In genomic region chr15:72796210-72796514, GRCh38 we compare ENCODE assay signal across 10 cellular contexts. TPM values are rescaled to one million over a fixed set of nuclear protein-coding genes. Genes with fewer than 3 reads are reported as not detected.
DNase-seq lines count a peak whose midpoint lies in the region; ATAC-seq, FAIRE-seq and TF ChIP-seq lines count a peak whose summit lies in the region.
"Had no signal": no experiment of that assay in that cellular context is flagged by ENCODE, and none has a peak within 500 bp of the region (broad histone marks: within the 10 kb centered on the region; RNA-seq: fewer than 3 reads in every experiment).

No MANE protein-coding gene starts in this region.

- DNase-seq in GM23248: peak; percentile 48
- DNase-seq in Peyer's patch: no peak
- DNase-seq in endothelial cell of umbilical vein (ENCODE audit: low read depth, low spot score): no peak
- DNase-seq in H54 (ENCODE audit: insufficient read length, low spot score): no peak
- DNase-seq: cerebellar nuclear complex had no signal

- WGBS in GM23248 (ENCODE audit: low coverage in 1 of 2, low lambda C conversion rate in 2 of 2, missing lambda C conversion rate in 2 of 2), 2 experiments: 67 to 80% methylated on average over 7 of the region's 7 CpGs

- no peaks in the 10 kb centered on the region for H3K27me3 ChIP-seq in GM23248 (replicated peaks; ENCODE audit: insufficient read depth)
- H3K27me3 ChIP-seq in Peyer's patch: no peaks in the 10 kb centered on the region
- H3K27me3 ChIP-seq in endothelial cell of umbilical vein (ENCODE audit: control insufficient read depth in 2 of 2, insufficient read depth in 2 of 2, low read length in 2 of 2): peaks cover 44 to 47% of the 10 kb centered on the region in 2 experiments
- H3K27me3 ChIP-seq in rectal smooth muscle tissue (ENCODE audit: control insufficient read depth, insufficient read depth, low read length): peaks cover 3% of the 10 kb centered on the region

- H3K36me3 ChIP-seq in GM23248 (ENCODE audit: low read depth) (no peaks in the 10 kb centered on the region), Peyer's patch (no peaks in the 10 kb centered on the region), endothelial cell of umbilical vein (ENCODE audit: control insufficient read depth in 2 of 2, extremely low read depth in 1 of 2, insufficient read depth in 2 of 2, low read length in 2 of 2) (no peaks in the 10 kb centered on the region), rectal smooth muscle tissue (ENCODE audit: control insufficient read depth, insufficient read depth, low read length) (no peaks in the 10 kb centered on the region)
- H3K36me3 ChIP-seq: neutrophil had no signal

- in situ Hi-C loops in GM23248 (cut with MboI): loop anchor here (10.0 to 25.0 kb wide), 2 partner anchors 289 to 466 kb away; no protein-coding TSS in a partner anchor

- FAIRE-seq in endothelial cell of umbilical vein (lab: Jason Lieb, UNC) (no peak), H54 (lab: Jason Lieb, UNC) (no peak)

- H3K4me2 ChIP-seq in GM23248 (ENCODE audit: unreplicated experiment): peak overlapping the region; percentile 69
- H3K4me2 ChIP-seq in endothelial cell of umbilical vein (ENCODE audit: insufficient read depth, low read length): peak overlapping the region; percentile 67

- TF ChIP-seq CTCF in Peyer's patch (IDR thresholded peaks at IDR 0.05) (no peak), endothelial cell of umbilical vein (IDR thresholded peaks at IDR 0.05; ENCODE audit: extremely low read depth in 1 of 2, insufficient read depth in 1 of 2, low read depth in 1 of 2, low read length in 2 of 2) (no peak)

- intact Hi-C loops in endothelial cell of umbilical vein (cut with micrococcal nuclease): loop anchor here (5.0 kb wide), 1 partner anchor 126 kb away; no protein-coding TSS in a partner anchor

- H3K9me2 ChIP-seq in GM23248 (ENCODE audit: insufficient read depth): no peaks in the 10 kb centered on the region

- H3K4me3 ChIP-seq in GM23248 (peak overlapping the region; percentile 73; the same call in 1 of the 2 replicates), Peyer's patch (peak overlapping the region in 3 of 4 donors; percentile 44 to 66 (median 54)), endothelial cell of umbilical vein (replicated peaks in 1 of 3; ENCODE audit: insufficient read depth in 1 of 3, low read depth in 1 of 3, low read length in 3 of 3) (no peak overlapping the region), rectal smooth muscle tissue (ENCODE audit: low read length) (peak overlapping the region; percentile 73)

- no peaks in the 10 kb centered on the region for H3K4me1 ChIP-seq in GM23248 (ENCODE audit: insufficient read depth)
- peaks cover 0 to 12% (median 4%) of the 10 kb centered on the region in 4 donors for H3K4me1 ChIP-seq in Peyer's patch
- peaks cover 6% of the 10 kb centered on the region for H3K4me1 ChIP-seq in endothelial cell of umbilical vein (ENCODE audit: control insufficient read depth, extremely low read depth, insufficient read depth, low read length)
- H3K4me1 ChIP-seq in rectal smooth muscle tissue (ENCODE audit: control insufficient read depth, insufficient read depth, low read length): no peaks in the 10 kb centered on the region

- dilution Hi-C loops in endothelial cell of umbilical vein (cut with MboI; ENCODE audit: extremely low pct_ligation_motif_present, low sequenced_read_pairs): no loop called here

- no peak overlapping the region for H3K27ac ChIP-seq in GM23248
- no peak overlapping the region for H3K27ac ChIP-seq in Peyer's patch
- H3K27ac ChIP-seq in endothelial cell of umbilical vein (ENCODE audit: insufficient read depth, low read depth, low read length): no peak overlapping the region
- H3K27ac ChIP-seq in rectal smooth muscle tissue (ENCODE audit: low read depth, low read length): no peak overlapping the region
- H3K27ac ChIP-seq: neutrophil had no signal

- CTCF ChIA-PET in endothelial cell of umbilical vein (lab: Charles Lee): no interaction called here

- no peaks in the 10 kb centered on the region for H3F3A ChIP-seq in GM23248 (ENCODE audit: insufficient read depth)

- ATAC-seq in GM21576 (IDR thresholded peaks at IDR 0.05; ENCODE audit: unreplicated experiment) (no peak), GM19463 (IDR thresholded peaks at IDR 0.05; ENCODE audit: unreplicated experiment) (no peak), GM19351 (IDR thresholded peaks at IDR 0.05; ENCODE audit: unreplicated experiment) (no peak)

- H4K20me1 ChIP-seq in GM23248 (ENCODE audit: insufficient read depth) (no peaks in the 10 kb centered on the region), endothelial cell of umbilical vein (replicated peaks; ENCODE audit: control insufficient read depth, extremely low read depth, insufficient read depth, low read length) (no peaks in the 10 kb centered on the region)

- no peaks in the 10 kb centered on the region for H3K9me3 ChIP-seq in GM23248 (ENCODE audit: low read depth)
- no peaks in the 10 kb centered on the region for H3K9me3 ChIP-seq in Peyer's patch
- no peaks in the 10 kb centered on the region for H3K9me3 ChIP-seq in endothelial cell of umbilical vein (replicated peaks; ENCODE audit: control insufficient read depth, insufficient read depth, low read length)
- H3K9me3 ChIP-seq: neutrophil had no signal

- no peak overlapping the region for H3K9ac ChIP-seq in GM23248
- H3K9ac ChIP-seq in endothelial cell of umbilical vein (replicated peaks; ENCODE audit: extremely low read depth, insufficient read depth, low read length): no peak overlapping the region
- no peak overlapping the region for H3K9ac ChIP-seq in rectal smooth muscle tissue (ENCODE audit: low read length)

- BruUV-seq in endothelial cell of umbilical vein (replicated peaks; lab: Mats Ljungman, UMichigan): no TSS peak

- POLR2A ChIA-PET in endothelial cell of umbilical vein (lab: Charles Lee): no interaction called here

- H3K9me1 ChIP-seq in endothelial cell of umbilical vein (replicated peaks; ENCODE audit: control insufficient read depth, extremely low read depth, insufficient read depth, low read length): no peaks in the 10 kb centered on the region

- TF ChIP-seq POLR2A in Peyer's patch (IDR thresholded peaks at IDR 0.05) (no peak), endothelial cell of umbilical vein (IDR thresholded peaks at IDR 0.05; ENCODE audit: low read depth, low read length) (no peak), H54 (IDR thresholded peaks at IDR 0.05; ENCODE audit: low read depth, low read length) (no peak)

- no peaks in the 10 kb centered on the region for H3K79me2 ChIP-seq in GM23248 (ENCODE audit: insufficient read depth)
- H3K79me2 ChIP-seq in endothelial cell of umbilical vein (ENCODE audit: control insufficient read depth, insufficient read depth, low read length): no peaks in the 10 kb centered on the region

- H2AFZ ChIP-seq in GM23248 (peak overlapping the region; percentile 81), endothelial cell of umbilical vein (ENCODE audit: low read depth, low read length) (no peak overlapping the region)

TF ChIP-seq in endothelial cell of umbilical vein, 7 proteins besides CTCF, POLR2A, EP300 and RAD21:
- TF ChIP-seq GATA2 (IDR thresholded peaks at IDR 0.05; ENCODE audit: insufficient read depth, insufficient read length, low read depth, low read length) (no peak), EZH2 (IDR thresholded peaks at IDR 0.05; ENCODE audit: borderline replicate concordance, low read depth, low read length, severe bottlenecking) (no peak), JUN (IDR thresholded peaks at IDR 0.05; ENCODE audit: borderline replicate concordance, insufficient read depth, insufficient read length, low read depth) (no peak), MYC (IDR thresholded peaks at IDR 0.05; ENCODE audit: low read depth, low read length) (no peak)

RNA-seq across cellular contexts. Expression of gene ADPGK, which starts 12.6 kb away (rescaled TPM):
- 66.6 and 86.2 TPM in 2 replicates for total RNA-seq in GM23248 (2014; rRNA removed; shearing (Covaris generic))
- 47.1 and 50.5 TPM in 2 replicates for polyA plus RNA-seq in GM23248 (2016; fragmentation: Nextera tagmentation; extraction: Ambion mirVana)
- total RNA-seq in Peyer's patch: 10 to 100 TPM; 53.2 to 94.1 (median 69.7) TPM
- 51.0 and 51.7 TPM in 2 replicates for total RNA-seq in endothelial cell of umbilical vein
- polyA plus RNA-seq in endothelial cell of umbilical vein: 55.5 and 57.1 TPM in 2 replicates
- 52.1 and 53.9 TPM in 2 replicates for polyA plus RNA-seq in endothelial cell of umbilical vein (2011; cell fraction: cytosol; rRNA removed)
- polyA plus RNA-seq in endothelial cell of umbilical vein (2011; cell fraction: nucleus; rRNA removed): 101 TPM in 2 replicates
- polyA plus RNA-seq in endothelial cell of umbilical vein (2012): 35.0 and 45.7 TPM in 2 replicates
- 63.1 and 81.1 TPM in 2 replicates for polyA minus RNA-seq in endothelial cell of umbilical vein
- polyA minus RNA-seq in endothelial cell of umbilical vein (2011; cell fraction: cytosol; rRNA and poly(A)+ RNA removed): 29.1 TPM
- polyA minus RNA-seq in endothelial cell of umbilical vein (2011; cell fraction: nucleus; rRNA and poly(A)+ RNA removed): 46.4 and 60.8 TPM in 2 replicates

Comparison
In these comparisons a context has a peak if more than half of its experiments do, and no peak if none do; other contexts are left out.
1. H3K4me3 ChIP-seq: peak in GM23248 (single experiment), Peyer's patch (3 of 4) and rectal smooth muscle tissue (single experiment); none in endothelial cell of umbilical vein (0 of 3).